10 cellular contexts compared by ENCODE assay signal in the genomic region with DNA sequence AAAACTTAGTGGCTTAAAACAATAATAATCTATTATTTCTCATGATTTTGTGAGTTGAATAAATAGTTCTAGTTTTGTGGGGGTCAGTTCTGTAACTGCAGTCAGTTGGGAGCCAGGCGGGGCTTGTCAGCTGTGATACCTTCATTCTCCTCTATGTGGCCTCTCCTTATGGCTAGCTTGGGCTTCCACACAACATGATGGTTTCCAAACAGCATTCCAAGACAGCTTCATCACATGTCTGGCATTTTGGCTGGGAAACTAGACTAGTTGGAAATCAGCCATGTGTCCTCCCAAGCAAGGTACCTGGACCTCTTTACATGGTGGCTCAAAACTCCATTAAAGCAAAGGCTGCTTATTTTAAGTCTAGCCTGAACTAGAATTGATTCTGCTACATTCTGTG.
A peak's percentile ranks its signal among the peaks of the same experiment; 100 is the strongest.
DNase-seq lines count a peak whose midpoint lies in the region; ATAC-seq and TF ChIP-seq lines count a peak whose summit lies in the region.
"Had no signal": no experiment of that assay in that cellular context is flagged by ENCODE, and none has a peak within 500 bp of the region (broad histone marks: within the 10 kb centered on the region; RNA-seq: fewer than 3 reads in every experiment).

No MANE protein-coding gene starts in this region.

- in situ Hi-C loops in astrocyte of the cerebellum (cut with HindIII; ENCODE audit: low sequenced_read_pairs), result loop anchor here (10.0 kb wide), 1 partner anchor 98 kb away; no protein-coding TSS in a partner anchor

- TF ChIP-seq CTCF in AG09309 (IDR thresholded peaks at IDR 0.05; ENCODE audit: control insufficient read depth, insufficient read depth, low read depth, low read length, missing control alignments) (peak; percentile 26), astrocyte of the cerebellum (IDR thresholded peaks at IDR 0.05; ENCODE audit: low read depth, low read length, missing control alignments) (peak; percentile 42)

- no peaks in the 10 kb centered on the region for H3K27me3 Mint-ChIP-seq in stimulated activated memory B cell treated with anti-CD40 and anti-IgM and Interleukin-4, amounts not matched to agents 10 μg/mL and 1 μg/mL and 100 μg/mL, for 72 hours

- no peaks in the 10 kb centered on the region for H3K4me1 Mint-ChIP-seq in stimulated activated memory B cell treated with anti-CD40 and anti-IgM and Interleukin-4, amounts not matched to agents 10 μg/mL and 1 μg/mL and 100 μg/mL, for 72 hours

- H3K36me3 Mint-ChIP-seq in stimulated activated memory B cell treated with anti-CD40 and anti-IgM and Interleukin-4, amounts not matched to agents 10 μg/mL and 1 μg/mL and 100 μg/mL, for 72 hours, result no peaks in the 10 kb centered on the region

- H3K4me3 Mint-ChIP-seq in stimulated activated memory B cell treated with anti-CD40 and anti-IgM and Interleukin-4, amounts not matched to agents 10 μg/mL and 1 μg/mL and 100 μg/mL, for 72 hours, result no peak overlapping the region

- H3K9me3 Mint-ChIP-seq in stimulated activated memory B cell treated with anti-CD40 and anti-IgM and Interleukin-4, amounts not matched to agents 10 μg/mL and 1 μg/mL and 100 μg/mL, for 72 hours, result no peaks in the 10 kb centered on the region

- no peak overlapping the region for H3K27ac Mint-ChIP-seq in stimulated activated memory B cell treated with anti-CD40 and anti-IgM and Interleukin-4, amounts not matched to agents 10 μg/mL and 1 μg/mL and 100 μg/mL, for 72 hours

- ATAC-seq in HG03469 (IDR thresholded peaks at IDR 0.05; ENCODE audit: unreplicated experiment) (no peak), HG02852 (IDR thresholded peaks at IDR 0.05; ENCODE audit: unreplicated experiment) (no peak)
- ATAC-seq in stimulated activated memory B cell treated with anti-CD40 and anti-IgM and Interleukin-4, amounts not matched to agents 10 μg/mL and 1 μg/mL and 100 μg/mL, for 72 hours, result no peak

- DNase-seq in AG09309 (ENCODE audit: low read depth) (no peak), HS-5 (ENCODE audit: low read depth) (peak; percentile 70), astrocyte of the cerebellum (ENCODE audit: low read depth) (peak; percentile 72), iPS-NIHi7 (ENCODE audit: extremely low spot score) (peak; percentile 60), GDM1 (lab: John Stamatoyannopoulos, UW) (no peak)
- DNase-seq: activated effector memory CD4-positive, alpha-beta T cell treated with Interleukin-2 at 50 U/mL for 16 hours; NCI-H2081 had no signal

- H3K4me3 ChIP-seq in AG09309 (ENCODE audit: control insufficient read depth, low read depth, low read length) (no peak overlapping the region), astrocyte of the cerebellum (ENCODE audit: low read depth, low read length) (no peak overlapping the region)

Comparison
In these comparisons a context has a peak if more than half of its experiments do, and no peak if none do; other contexts are left out.
1. DNase-seq: peak in HS-5 (single experiment), astrocyte of the cerebellum (single experiment) and iPS-NIHi7 (single experiment); none in AG09309 (single experiment) and GDM1 (single experiment).